ENCODE assay signal across 1 cellular context in genomic region chr12:50087159-50087558, GRCh38.
TF ChIP-seq lines count a peak whose summit lies in the region.

No MANE protein-coding gene starts in this region.

TF ChIP-seq in A549, 52 proteins besides CTCF, POLR2A, EP300 and RAD21:
- no peak for TF ChIP-seq HOXB13 (CRISPR knock-in tag; IDR thresholded peaks at IDR 0.05; ENCODE audit: low read depth)
- TF ChIP-seq MAFK (IDR thresholded peaks at IDR 0.05; ENCODE audit: partially characterized antibody), result peak; percentile 76
- TF ChIP-seq SREBF2 (IDR thresholded peaks at IDR 0.05), result no peak
- no peak for TF ChIP-seq NFE2L2 (conservative IDR thresholded peaks at IDR 0.05; ENCODE audit: low read length)
- TF ChIP-seq GATA3 (IDR thresholded peaks at IDR 0.05; ENCODE audit: borderline replicate concordance), result no peak
TF ChIP-seq in A549: peak in this region for 1.
